ENCODE assay signal across 8 cellular contexts in genomic region chr7:130913721-130914588, GRCh38.
DNase-seq lines count a peak whose midpoint lies in the region; ATAC-seq and TF ChIP-seq lines count a peak whose summit lies in the region.

No MANE protein-coding gene starts in this region.

- no peaks in the 10 kb centered on the region for H3K9me3 ChIP-seq in thoracic aorta

- H3K36me3 ChIP-seq in kidney epithelial cell (ENCODE audit: control insufficient read depth, insufficient read depth, low read length) (no peaks in the 10 kb centered on the region), thoracic aorta (no peaks in the 10 kb centered on the region)

- peak overlapping the region; percentile 87 for H3K4me3 Mint-ChIP-seq in activated CD8-positive, alpha-beta memory T cell treated with anti-CD3 and anti-CD28 coated beads, Interleukin-2, amount 10 ng/mL, durations not matched to agents 7 days and 5 days
- peak overlapping the region; percentile 78 to 92 for H3K4me3 Mint-ChIP-seq in activated T-cell treated with anti-CD3 and anti-CD28 coated beads, Interleukin-2, amount 50 U/mL, for 72 hours

- H3K27me3 ChIP-seq in kidney epithelial cell (ENCODE audit: control insufficient read depth, insufficient read depth, low read length) (no peaks in the 10 kb centered on the region), thoracic aorta (replicated peaks; ENCODE audit: insufficient read depth) (no peaks in the 10 kb centered on the region)

- peaks cover 94% of the 10 kb centered on the region for H3K4me1 Mint-ChIP-seq in activated CD8-positive, alpha-beta memory T cell treated with anti-CD3 and anti-CD28 coated beads, Interleukin-2, amount 10 ng/mL, durations not matched to agents 7 days and 5 days
- peaks cover 95% of the 10 kb centered on the region for H3K4me1 Mint-ChIP-seq in activated T-cell treated with anti-CD3 and anti-CD28 coated beads, Interleukin-2, amount 50 U/mL, for 72 hours (ENCODE audit: low read depth)

- CTCF ChIA-PET in activated CD8-positive, alpha-beta memory T cell treated with anti-CD3 and anti-CD28 coated beads, Interleukin-2, amount 10 ng/mL, durations not matched to agents 7 days and 5 days (lab: Charles Lee), result interaction anchor here (0.5 to 3.9 kb wide), 10 partner anchors 9 to 186 kb away, joined by 3 to 24 read pairs (median 4); no protein-coding TSS in a partner anchor

- H3K4me1 ChIP-seq in thoracic aorta (ENCODE audit: control insufficient read depth in 1 of 2, low read depth in 2 of 2), result peaks cover 55 to 92% of the 10 kb centered on the region in 2 donors

- no peaks in the 10 kb centered on the region for H3K9me3 Mint-ChIP-seq in activated CD8-positive, alpha-beta memory T cell treated with anti-CD3 and anti-CD28 coated beads, Interleukin-2, amount 10 ng/mL, durations not matched to agents 7 days and 5 days (ENCODE audit: low read depth)
- H3K9me3 Mint-ChIP-seq in activated T-cell treated with anti-CD3 and anti-CD28 coated beads, Interleukin-2, amount 50 U/mL, for 72 hours, result no peaks in the 10 kb centered on the region

- peak overlapping the region; percentile 78 to 87 for H3K27ac ChIP-seq in thoracic aorta

- H3K36me3 Mint-ChIP-seq in activated CD8-positive, alpha-beta memory T cell treated with anti-CD3 and anti-CD28 coated beads, Interleukin-2, amount 10 ng/mL, durations not matched to agents 7 days and 5 days, result peaks cover 60% of the 10 kb centered on the region
- peaks cover 37 to 57% of the 10 kb centered on the region in 2 donors for H3K36me3 Mint-ChIP-seq in activated T-cell treated with anti-CD3 and anti-CD28 coated beads, Interleukin-2, amount 50 U/mL, for 72 hours (ENCODE audit: insufficient read depth in 2 of 2)

- no peaks in the 10 kb centered on the region for H3K27me3 Mint-ChIP-seq in activated CD8-positive, alpha-beta memory T cell treated with anti-CD3 and anti-CD28 coated beads, Interleukin-2, amount 10 ng/mL, durations not matched to agents 7 days and 5 days
- no peaks in the 10 kb centered on the region for H3K27me3 Mint-ChIP-seq in activated T-cell treated with anti-CD3 and anti-CD28 coated beads, Interleukin-2, amount 50 U/mL, for 72 hours (ENCODE audit: low read depth)

- TF ChIP-seq CTCF in kidney epithelial cell (IDR thresholded peaks at IDR 0.05; ENCODE audit: insufficient read depth, low read length, poor library complexity, severe bottlenecking) (no peak), thoracic aorta (IDR thresholded peaks at IDR 0.05) (no peak)

- H3K4me3 ChIP-seq in kidney epithelial cell (ENCODE audit: low read depth, low read length) (peak overlapping the region; percentile 23), thoracic aorta (peak overlapping the region; percentile 70)

- DNase-seq in activated CD8-positive, alpha-beta memory T cell treated with anti-CD3 and anti-CD28 coated beads, Interleukin-2, amount 10 ng/mL, durations not matched to agents 7 days and 5 days, result no peak
- no peak for DNase-seq in activated CD8-positive, alpha-beta memory T cell treated with anti-CD3 and anti-CD28 coated beads, Interleukin-2, amount 50 U/mL, for 48 hours
- DNase-seq in activated T-cell treated with anti-CD3 and anti-CD28 coated beads, Interleukin-2, amount 50 U/mL, for 72 hours, result no peak
- DNase-seq in kidney epithelial cell (ENCODE audit: low read depth) (no peak), thoracic aorta (ENCODE audit: low spot score) (no peak), SHP77 (lab: John Stamatoyannopoulos, UW) (no peak)

- H3K27ac Mint-ChIP-seq in activated CD8-positive, alpha-beta memory T cell treated with anti-CD3 and anti-CD28 coated beads, Interleukin-2, amount 10 ng/mL, durations not matched to agents 7 days and 5 days, result peak overlapping the region; percentile 99
- peak overlapping the region; percentile 98 for H3K27ac Mint-ChIP-seq in activated T-cell treated with anti-CD3 and anti-CD28 coated beads, Interleukin-2, amount 50 U/mL, for 72 hours

- ATAC-seq in activated CD8-positive, alpha-beta memory T cell treated with anti-CD3 and anti-CD28 coated beads, Interleukin-2, amount 10 ng/mL, durations not matched to agents 7 days and 5 days, result no peak
- peak; percentile 2 to 6 for ATAC-seq in activated T-cell treated with anti-CD3 and anti-CD28 coated beads, Interleukin-2, amount 50 U/mL, for 72 hours (replicated peaks in 1 of 2)
- no peak for ATAC-seq in thoracic aorta (ENCODE audit: insufficient number of reproducible peaks, low FRiP score, low read depth)
- no peak for ATAC-seq in HG03045 (IDR thresholded peaks at IDR 0.05; ENCODE audit: unreplicated experiment)
- ATAC-seq in GM21447 (IDR thresholded peaks at IDR 0.05; ENCODE audit: unreplicated experiment), result no peak

Comparison
In these comparisons a context has a peak if more than half of its experiments do, and no peak if none do; other contexts are left out.
1. ATAC-seq: peak in activated T-cell treated with anti-CD3 and anti-CD28 coated beads, Interleukin-2, amount 50 U/mL, for 72 hours (2 of 2); none in activated CD8-positive, alpha-beta memory T cell treated with anti-CD3 and anti-CD28 coated beads, Interleukin-2, amount 10 ng/mL, durations not matched to agents 7 days and 5 days (single experiment), thoracic aorta (single experiment), HG03045 (single experiment) and GM21447 (single experiment).